ENCODE assay signal across 8 cellular contexts in the genomic region with DNA sequence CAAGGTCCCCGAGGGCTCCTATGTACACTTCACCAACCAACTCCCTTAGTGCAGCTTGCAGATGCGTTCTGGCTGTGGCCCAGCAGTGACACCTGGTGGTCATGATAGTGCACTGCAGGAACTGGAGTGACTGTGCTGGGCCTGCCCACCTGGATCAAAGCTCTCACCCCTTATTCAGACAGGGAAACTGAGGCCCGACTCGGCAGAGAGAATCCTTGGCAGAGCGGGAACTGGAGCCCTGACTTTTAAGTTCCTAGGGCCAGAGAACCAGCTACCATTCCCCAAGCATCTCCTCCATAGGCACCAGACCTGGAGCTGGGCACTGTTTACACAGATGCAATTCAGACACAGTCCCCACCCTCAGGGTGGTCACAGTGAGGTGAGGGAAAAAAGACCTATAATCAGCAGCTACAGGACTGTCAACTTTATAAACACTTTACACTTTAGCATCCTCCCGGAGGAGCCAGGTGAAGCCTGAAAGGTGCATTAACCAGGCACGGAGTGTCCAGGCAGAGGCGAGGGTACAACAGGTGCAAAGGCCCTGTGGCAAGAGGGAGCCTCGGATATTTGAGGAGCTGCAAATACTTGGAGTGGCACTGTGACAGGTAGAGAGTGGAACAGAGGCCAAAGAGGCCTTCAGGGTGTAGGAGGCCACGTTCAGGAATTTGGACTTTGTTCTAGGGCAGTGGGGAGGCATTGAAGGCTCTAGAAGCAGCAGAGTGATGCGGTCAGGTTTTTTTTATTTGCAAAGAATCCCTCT. TPM values are rescaled to one million over a fixed set of nuclear protein-coding genes. Genes with fewer than 3 reads are reported as not detected.
DNase-seq lines count a peak whose midpoint lies in the region; ATAC-seq and TF ChIP-seq lines count a peak whose summit lies in the region.

No MANE protein-coding gene starts in this region.

- H3K27ac ChIP-seq in OCI-LY3 (ENCODE audit: low read length) = no peak overlapping the region
- H3K27ac ChIP-seq in esophagus squamous epithelium = no peak overlapping the region
- H3K27ac ChIP-seq in substantia nigra (ENCODE audit: low read depth, low read length, poor library complexity, severe bottlenecking) = no peak overlapping the region

- H3K36me3 Mint-ChIP-seq in neural crest cell (ENCODE audit: low read depth) = peaks cover 27% of the 10 kb centered on the region

- H3K4me2 ChIP-seq in OCI-LY3 (ENCODE audit: low read length) = no peak overlapping the region

- DNase-seq in DMS153 (lab: John Stamatoyannopoulos, UW) = peak; percentile 53
- DNase-seq in activated T-cell treated with anti-CD3 and anti-CD28 coated beads for 48 hours (ENCODE audit: low read depth) = peak; percentile 56
- DNase-seq in esophagus squamous epithelium (lab: John Stamatoyannopoulos, UW) = peak; percentile 10
- DNase-seq in neural crest cell (ENCODE audit: low read depth, low spot score) = peak; percentile 68
- DNase-seq in substantia nigra (lab: John Stamatoyannopoulos, UW) = peak in 38 of 49 donors; percentile 13 to 77 (median 56)

- intact Hi-C loops in esophagus squamous epithelium (cut with DNase I) = no loop called here

- H3K9me3 ChIP-seq in OCI-LY3 (ENCODE audit: insufficient read depth, low read length) (0 out of 2 replicates have a peak, but pooled peaks cover 9% of the 10 kb centered on the region), esophagus squamous epithelium (peaks cover 0 to 4% (median 0%) of the 10 kb centered on the region in 3 donors)

- no peaks in the 10 kb centered on the region for H3K79me2 ChIP-seq in OCI-LY3 (ENCODE audit: low read length)

- H3K27ac Mint-ChIP-seq in neural crest cell (ENCODE audit: unreplicated experiment) = peak overlapping the region; percentile 47

- H3K27me3 ChIP-seq in OCI-LY3 (ENCODE audit: low read depth, low read length) = peaks cover 34% of the 10 kb centered on the region
- no peaks in the 10 kb centered on the region for H3K27me3 ChIP-seq in esophagus squamous epithelium

- 0 out of 2 replicates have a peak overlapping the region, but pooled peaks have one; percentile 4 for H2AFZ ChIP-seq in OCI-LY3 (ENCODE audit: low read depth, low read length)

- no peak overlapping the region for H3K4me3 Mint-ChIP-seq in neural crest cell

- H4K20me1 ChIP-seq in OCI-LY3 (ENCODE audit: insufficient read depth, low read length) = no peaks in the 10 kb centered on the region

- ATAC-seq in HG03095 (IDR thresholded peaks at IDR 0.05; ENCODE audit: unreplicated experiment) (peak; percentile 70), GM21526 (IDR thresholded peaks at IDR 0.05; ENCODE audit: low FRiP score, unreplicated experiment) (no peak)

- H3K4me1 ChIP-seq in OCI-LY3 (ENCODE audit: low read length) = peaks cover 5% of the 10 kb centered on the region; the same call in 1 of the 2 replicates
- peaks cover 0 to 6% (median 0%) of the 10 kb centered on the region in 3 donors for H3K4me1 ChIP-seq in esophagus squamous epithelium

- no peaks in the 10 kb centered on the region for H3K9me3 Mint-ChIP-seq in neural crest cell

- H3K9ac ChIP-seq in OCI-LY3 (ENCODE audit: low read length) = no peak overlapping the region

- H3K4me1 Mint-ChIP-seq in neural crest cell = peaks cover 4% of the 10 kb centered on the region

- H3K4me3 ChIP-seq in OCI-LY3 (ENCODE audit: low read length) (no peak overlapping the region), esophagus squamous epithelium (no peak overlapping the region)

- TF ChIP-seq CTCF in OCI-LY3 (IDR thresholded peaks at IDR 0.05; ENCODE audit: low read depth, low read length) (peak; percentile 95), esophagus squamous epithelium (IDR thresholded peaks at IDR 0.05) (peak; percentile 86 to 99 (median 92)), neural crest cell (conservative IDR thresholded peaks at IDR 0.05) (peak; percentile 96)

- TF ChIP-seq POLR2A in esophagus squamous epithelium (IDR thresholded peaks at IDR 0.05) = no peak

- H3K36me3 ChIP-seq in OCI-LY3 (replicated peaks; ENCODE audit: low read depth, low read length) (no peaks in the 10 kb centered on the region), esophagus squamous epithelium (no peaks in the 10 kb centered on the region)

- peaks cover 2% of the 10 kb centered on the region for H3K27me3 Mint-ChIP-seq in neural crest cell (ENCODE audit: low read depth)

- 71 to 81% methylated on average over 5 to 6 of the region's 11 CpGs for WGBS in esophagus squamous epithelium, 2 donors

RNA-seq across cellular contexts. Expression of a gene that starts 22.0 kb away (rescaled TPM):
- total RNA-seq in esophagus squamous epithelium (10 to 100 TPM; 14.3 to 28.2 (median 20.1) TPM), neural crest cell (64.9 and 65.6 TPM in 2 replicates)

RNA-seq across cellular contexts. Expression of a gene that starts 22.3 kb away (rescaled TPM):
- total RNA-seq in esophagus squamous epithelium = 100 to 1,000 TPM; 124 to 217 (median 174) TPM
- 483 and 497 TPM in 2 replicates for total RNA-seq in neural crest cell

RNA-seq across cellular contexts. Expression of a gene that starts 40.1 kb away (rescaled TPM):
- total RNA-seq in esophagus squamous epithelium (1 to 10 TPM in 1 of 4 donors, under 1 TPM in 2, not detected in 1; 0.18 to 1.5 (median 0.50) TPM), neural crest cell (9.0 and 10.4 TPM in 2 replicates)

Comparison
In these comparisons a context has a peak if more than half of its experiments do, and no peak if none do; other contexts are left out.
1. DNase-seq: peak in every context shown above with its lines; median percentile 68 in neural crest cell; 56 in substantia nigra; 56 in activated T-cell treated with anti-CD3 and anti-CD28 coated beads for 48 hours; 53 in DMS153; 10 in esophagus squamous epithelium.